1 cellular context compared by ENCODE assay signal in genomic region chr1:94039871-94040569, GRCh38.
TF ChIP-seq lines count a peak whose summit lies in the region.

No MANE protein-coding gene starts in this region.

TF ChIP-seq in GM23338, 12 proteins besides CTCF, POLR2A, EP300 and RAD21 (continued from another document):
- TF ChIP-seq, protein P1, sequence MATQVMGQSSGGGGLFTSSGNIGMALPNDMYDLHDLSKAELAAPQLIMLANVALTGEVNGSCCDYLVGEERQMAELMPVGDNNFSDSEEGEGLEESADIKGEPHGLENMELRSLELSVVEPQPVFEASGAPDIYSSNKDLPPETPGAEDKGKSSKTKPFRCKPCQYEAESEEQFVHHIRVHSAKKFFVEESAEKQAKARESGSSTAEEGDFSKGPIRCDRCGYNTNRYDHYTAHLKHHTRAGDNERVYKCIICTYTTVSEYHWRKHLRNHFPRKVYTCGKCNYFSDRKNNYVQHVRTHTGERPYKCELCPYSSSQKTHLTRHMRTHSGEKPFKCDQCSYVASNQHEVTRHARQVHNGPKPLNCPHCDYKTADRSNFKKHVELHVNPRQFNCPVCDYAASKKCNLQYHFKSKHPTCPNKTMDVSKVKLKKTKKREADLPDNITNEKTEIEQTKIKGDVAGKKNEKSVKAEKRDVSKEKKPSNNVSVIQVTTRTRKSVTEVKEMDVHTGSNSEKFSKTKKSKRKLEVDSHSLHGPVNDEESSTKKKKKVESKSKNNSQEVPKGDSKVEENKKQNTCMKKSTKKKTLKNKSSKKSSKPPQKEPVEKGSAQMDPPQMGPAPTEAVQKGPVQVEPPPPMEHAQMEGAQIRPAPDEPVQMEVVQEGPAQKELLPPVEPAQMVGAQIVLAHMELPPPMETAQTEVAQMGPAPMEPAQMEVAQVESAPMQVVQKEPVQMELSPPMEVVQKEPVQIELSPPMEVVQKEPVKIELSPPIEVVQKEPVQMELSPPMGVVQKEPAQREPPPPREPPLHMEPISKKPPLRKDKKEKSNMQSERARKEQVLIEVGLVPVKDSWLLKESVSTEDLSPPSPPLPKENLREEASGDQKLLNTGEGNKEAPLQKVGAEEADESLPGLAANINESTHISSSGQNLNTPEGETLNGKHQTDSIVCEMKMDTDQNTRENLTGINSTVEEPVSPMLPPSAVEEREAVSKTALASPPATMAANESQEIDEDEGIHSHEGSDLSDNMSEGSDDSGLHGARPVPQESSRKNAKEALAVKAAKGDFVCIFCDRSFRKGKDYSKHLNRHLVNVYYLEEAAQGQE (IDR thresholded peaks at IDR 0.05; ENCODE audit: unreplicated experiment), result no peak
- no peak for TF ChIP-seq EZH2 (IDR thresholded peaks at IDR 0.05; ENCODE audit: low read depth, unreplicated experiment)
